Comparison of ENCODE assay signal across 10 cellular contexts in the genomic region with DNA sequence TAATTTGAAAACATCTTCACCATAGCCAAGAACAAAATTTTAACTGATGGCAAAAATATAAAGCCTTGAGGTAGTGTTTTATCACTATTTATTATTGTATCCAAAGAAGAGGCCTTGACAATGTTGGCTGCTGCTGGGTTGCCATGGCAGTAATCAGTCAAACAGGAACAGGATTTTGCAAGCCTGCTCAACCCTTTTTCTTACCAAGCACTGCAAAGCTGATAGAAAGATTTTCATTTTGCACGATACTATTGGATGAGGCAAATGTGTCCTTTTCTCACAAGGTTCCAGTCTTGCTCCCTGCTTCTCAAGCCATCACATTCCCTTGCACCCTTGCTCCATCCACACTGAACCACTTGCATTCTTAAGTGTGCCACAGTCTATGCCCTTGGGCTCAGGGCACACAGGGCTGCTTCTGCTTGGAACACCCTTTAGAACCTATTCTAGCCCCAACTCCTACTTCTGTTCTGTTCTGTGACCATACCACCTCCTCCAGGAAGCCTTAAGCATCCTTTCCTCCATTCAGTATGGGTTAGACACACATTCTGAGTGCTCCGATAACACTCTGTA.
DNase-seq lines count a peak whose midpoint lies in the region; ATAC-seq, FAIRE-seq and TF ChIP-seq lines count a peak whose summit lies in the region.
"Had no signal": no experiment of that assay in that cellular context is flagged by ENCODE, and none has a peak within 500 bp of the region (broad histone marks: within the 10 kb centered on the region; RNA-seq: fewer than 3 reads in every experiment).

No MANE protein-coding gene starts in this region.

- H3K36me3 ChIP-seq in right lobe of liver (no peaks in the 10 kb centered on the region), HepG2 (replicated peaks in 1 of 2; ENCODE audit: control insufficient read depth in 1 of 2, insufficient read depth in 2 of 2, low read length in 2 of 2) (no peaks in the 10 kb centered on the region), K562 (ENCODE audit: control insufficient read depth, insufficient read depth, low read length) (no peaks in the 10 kb centered on the region)

- H3K4me1 ChIP-seq in right lobe of liver (peaks cover 0 to 5% (median 0%) of the 10 kb centered on the region in 4 donors), HepG2 (ENCODE audit: insufficient read depth, low read length) (no peaks in the 10 kb centered on the region), K562 (replicated peaks in 1 of 2; ENCODE audit: control insufficient read depth in 2 of 2, insufficient read depth in 2 of 2, low read length in 2 of 2) (peaks cover 3 to 14% of the 10 kb centered on the region in 2 experiments; a peak in 4 of 5 replicates)

- in situ Hi-C loops in HepG2 (cut with HindIII; ENCODE audit: extremely low pct_ligation_motif_present, low pct_unique_long_range_greater_than_20kb) (no loop called here), K562 (cut with MboI) (no loop called here)

- H3K27me3 ChIP-seq in right lobe of liver (no peaks in the 10 kb centered on the region), HepG2 (ENCODE audit: control insufficient read depth in 1 of 2, insufficient read depth in 2 of 2, low read length in 2 of 2) (no peaks in the 10 kb centered on the region), K562 (ENCODE audit: control insufficient read depth in 2 of 2, insufficient read depth in 2 of 2, low read length in 2 of 2) (no peaks in the 10 kb centered on the region)

- H3K9ac ChIP-seq in HepG2 (ENCODE audit: insufficient read depth, low read depth, low read length) (no peak overlapping the region), K562 (ENCODE audit: insufficient read depth in 1 of 2, low read depth in 2 of 2, low read length in 2 of 2) (0 out of 4 replicates have a peak overlapping the region, but pooled peaks of 1 of the 2 experiments have one; percentile 23)

- TF ChIP-seq RAD21 in HepG2 (CRISPR knock-in tag; IDR thresholded peaks at IDR 0.05) (no peak), K562 (CRISPR knock-in tag; conservative IDR thresholded peaks at IDR 0.05 in 1 of 2, IDR thresholded peaks at IDR 0.05 in 1 of 2) (no peak)

- H3K4me3 ChIP-seq in right lobe of liver (no peak overlapping the region), HepG2 (replicated peaks in 1 of 3; ENCODE audit: insufficient read depth in 1 of 3, low read depth in 2 of 3, low read length in 3 of 3) (no peak overlapping the region), K562 (no peak overlapping the region)

- H3K27ac ChIP-seq in right lobe of liver: no peak overlapping the region
- H3K27ac ChIP-seq in HepG2 (ENCODE audit: extremely low read length, insufficient read depth, low read length): no peak overlapping the region
- H3K27ac ChIP-seq in K562 (ENCODE audit: extremely low read depth, low read depth, low read length): peak overlapping the region; percentile 59; the same call in 2 of the 3 replicates

- no peaks in the 10 kb centered on the region for H3K9me3 ChIP-seq in right lobe of liver
- H3K9me3 ChIP-seq in HepG2 (ENCODE audit: low read length): no peaks in the 10 kb centered on the region
- no peaks in the 10 kb centered on the region for H3K9me3 ChIP-seq in K562 (replicated peaks; ENCODE audit: control insufficient read depth, insufficient read depth, low read depth, low read length)

- TF ChIP-seq POLR2A in right lobe of liver (IDR thresholded peaks at IDR 0.05): no peak
- no peak for TF ChIP-seq POLR2A in HepG2 (IDR thresholded peaks at IDR 0.05; ENCODE audit: insufficient read depth in 1 of 2, low read depth in 2 of 2, low read length in 2 of 2)
- no peak for TF ChIP-seq POLR2A in K562 (conservative IDR thresholded peaks at IDR 0.05)

- H2AFZ ChIP-seq in HepG2 (ENCODE audit: low read length): no peak overlapping the region
- peak overlapping the region; percentile 28; the same call in 1 of the 2 replicates for H2AFZ ChIP-seq in K562 (ENCODE audit: low read depth, low read length)

- DNase-seq in right lobe of liver: no peak
- DNase-seq in HepG2 (ENCODE audit: low spot score): no peak
- DNase-seq in K562 (ENCODE audit: extremely low read depth in 1 of 4, low spot score in 3 of 4): peak in 2 of 4 experiments; percentile 36 to 65
- DNase-seq in kidney glomerular epithelial cell (lab: John Stamatoyannopoulos, UW): peak; percentile 2
- no peak for DNase-seq in 8988T
- DNase-seq in effector CD4-positive, alpha-beta T cell: no peak
- DNase-seq in NCI-H2081 (lab: John Stamatoyannopoulos, UW): no peak
- DNase-seq in NK-92 treated with Interleukin-12 subunit alpha and Interleukin-12 subunit beta, amount 100 ng/mL, for 24 hours (lab: John Stamatoyannopoulos, UW): no peak
- DNase-seq: NCI-H2107 had no signal

- TF ChIP-seq CTCF in right lobe of liver (IDR thresholded peaks at IDR 0.05): no peak
- no peak for TF ChIP-seq CTCF in HepG2 (CRISPR knock-in tag; IDR thresholded peaks at IDR 0.05)
- TF ChIP-seq CTCF in K562 (IDR thresholded peaks at IDR 0.05 in 2 of 3, conservative IDR thresholded peaks at IDR 0.05 in 1 of 3; ENCODE audit: insufficient read depth in 2 of 3, low read depth in 1 of 3, low read length in 3 of 3): no peak

- H4K20me1 ChIP-seq in HepG2 (ENCODE audit: insufficient read depth, low read length): no peaks in the 10 kb centered on the region
- no peaks in the 10 kb centered on the region for H4K20me1 ChIP-seq in K562 (replicated peaks; ENCODE audit: control insufficient read depth, insufficient read depth, low read length)

- no peak for TF ChIP-seq EP300 in HepG2 (IDR thresholded peaks at IDR 0.05; ENCODE audit: low read depth in 2 of 2, low read length in 2 of 2)
- TF ChIP-seq EP300 in HepG2 (CRISPR knock-in tag; IDR thresholded peaks at IDR 0.05; ENCODE audit: borderline replicate concordance): no peak
- TF ChIP-seq EP300 in K562 (IDR thresholded peaks at IDR 0.05; ENCODE audit: low read length): peak; percentile 5; the same call in 1 of the 2 replicates

- intact Hi-C loops in right lobe of liver (cut with DNase I): no loop called here
- intact Hi-C loops in HepG2 (cut with micrococcal nuclease; ENCODE audit: unreplicated experiment): no loop called here
- intact Hi-C loops in K562 (cut with micrococcal nuclease): no loop called here

- no peaks in the 10 kb centered on the region for H3K9me1 ChIP-seq in K562 (ENCODE audit: control insufficient read depth, insufficient read depth, low read length)

- H3K79me2 ChIP-seq in HepG2 (ENCODE audit: insufficient read depth, low read length): no peaks in the 10 kb centered on the region
- H3K79me2 ChIP-seq in K562 (ENCODE audit: control insufficient read depth, insufficient read depth, low read length): no peaks in the 10 kb centered on the region

- WGBS in right lobe of liver (ENCODE audit: insufficient coverage, low coverage, low lambda C conversion rate, missing lambda C conversion rate): 50% methylated on average over 2 of the region's 2 CpGs
- 32% methylated on average over 2 of the region's 2 CpGs for WGBS in HepG2 (ENCODE audit: low lambda C conversion rate)
- WGBS in K562 (ENCODE audit: insufficient coverage, low coverage, missing lambda C conversion rate): 46% methylated on average over 2 of the region's 2 CpGs

- no peak overlapping the region for H3K4me2 ChIP-seq in HepG2 (ENCODE audit: low read depth, low read length)
- H3K4me2 ChIP-seq in K562 (ENCODE audit: insufficient read depth, low read length): peak overlapping the region; percentile 58; the same call in 1 of the 2 replicates

- POLR2A ChIA-PET in HepG2 (lab: Yijun Ruan, JAX): no interaction called here
- POLR2A ChIA-PET in K562 (lab: Yijun Ruan, JAX): interaction anchor here (0.6 to 2.3 kb wide), 5 partner anchors 9 to 66 kb away, joined by 3 to 7 read pairs (median 3); no protein-coding TSS in a partner anchor

- CTCF ChIA-PET in HepG2 (lab: Yijun Ruan, JAX; ENCODE audit: low intra/inter-chr PET ratio, low total read pairs): no interaction called here
- CTCF ChIA-PET in K562 (lab: Yijun Ruan, JAX; ENCODE audit: low intra/inter-chr PET ratio): no interaction called here

- peak; percentile 62 to 75 (median 69) for ATAC-seq in right lobe of liver
- no peak for ATAC-seq in HepG2
- peak; percentile 82 for ATAC-seq in K562

- BruUV-seq in HepG2 (replicated peaks; lab: Mats Ljungman, UMichigan) (no TSS peak), K562 (replicated peaks; lab: Mats Ljungman, UMichigan) (no TSS peak)

- FAIRE-seq in HepG2 (lab: Jason Lieb, UNC) (no peak), K562 (lab: Jason Lieb, UNC) (peak; percentile 65)
- FAIRE-seq: islet of Langerhans had no signal

TF ChIP-seq in HepG2, 621 proteins besides CTCF, POLR2A, EP300 and RAD21 (continues in another document):
- TF ChIP-seq KDM1A (CRISPR knock-in tag; IDR thresholded peaks at IDR 0.05): no peak
- TF ChIP-seq ZNF569 (CRISPR knock-in tag; IDR thresholded peaks at IDR 0.05; ENCODE audit: borderline replicate concordance): no peak
- TF ChIP-seq ZNF263 (CRISPR knock-in tag; IDR thresholded peaks at IDR 0.05): no peak
- TF ChIP-seq PHF21A (CRISPR knock-in tag; IDR thresholded peaks at IDR 0.05): no peak
- TF ChIP-seq CHCHD3 (CRISPR knock-in tag; IDR thresholded peaks at IDR 0.05): no peak
- no peak for TF ChIP-seq SRSF4 (IDR thresholded peaks at IDR 0.05; ENCODE audit: low read depth, low read length, poor library complexity, severe bottlenecking)
- TF ChIP-seq REXO4 (CRISPR knock-in tag; IDR thresholded peaks at IDR 0.05; ENCODE audit: borderline replicate concordance): no peak
- TF ChIP-seq, protein P1, sequence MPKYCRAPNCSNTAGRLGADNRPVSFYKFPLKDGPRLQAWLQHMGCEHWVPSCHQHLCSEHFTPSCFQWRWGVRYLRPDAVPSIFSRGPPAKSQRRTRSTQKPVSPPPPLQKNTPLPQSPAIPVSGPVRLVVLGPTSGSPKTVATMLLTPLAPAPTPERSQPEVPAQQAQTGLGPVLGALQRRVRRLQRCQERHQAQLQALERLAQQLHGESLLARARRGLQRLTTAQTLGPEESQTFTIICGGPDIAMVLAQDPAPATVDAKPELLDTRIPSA (CRISPR knock-in tag; IDR thresholded peaks at IDR 0.05; ENCODE audit: borderline replicate concordance): no peak

TF ChIP-seq in K562, 482 proteins besides CTCF, POLR2A, EP300 and RAD21 (continues in another document):
- no peak for TF ChIP-seq HNRNPLL (IDR thresholded peaks at IDR 0.05; ENCODE audit: low read depth, low read length, poor library complexity, severe bottlenecking)
- 0 out of 2 replicates have a peak, but pooled peaks have one; percentile 65 for TF ChIP-seq DPF2 (IDR thresholded peaks at IDR 0.05)
- TF ChIP-seq NR2C2 (CRISPR knock-in tag; IDR thresholded peaks at IDR 0.05): no peak
- TF ChIP-seq NR2C2 (tag; IDR thresholded peaks at IDR 0.05): no peak; the same call in 1 of the 2 replicates
- TF ChIP-seq ZFPM2 (CRISPR knock-in tag; IDR thresholded peaks at IDR 0.05): no peak
- no peak for TF ChIP-seq SLC30A9 (CRISPR knock-in tag; IDR thresholded peaks at IDR 0.05)
- peak; percentile 34 to 39; a peak in 3 of 4 replicates for TF ChIP-seq NRF1 (conservative IDR thresholded peaks at IDR 0.05 in 1 of 2, IDR thresholded peaks at IDR 0.05 in 1 of 2)
- no peak for TF ChIP-seq ZBED1 (IDR thresholded peaks at IDR 0.05)
- no peak for TF ChIP-seq ARNT (IDR thresholded peaks at IDR 0.05)
